19 cellular contexts compared by ENCODE assay signal in genomic region chr1:214541693-214542092, GRCh38.
"Had no signal": no experiment of that assay in that cellular context is flagged by ENCODE, and none has a peak within 500 bp of the region (broad histone marks: within the 10 kb centered on the region; RNA-seq: fewer than 3 reads in every experiment).

No MANE protein-coding gene starts in this region.

- H3K27ac Mint-ChIP-seq: activated naive CD4-positive, alpha-beta T cell treated with anti-CD3 and anti-CD28 coated beads, Interleukin-2, amount 50 U/mL, for 24 hours; immature natural killer cell had no signal

- H3K4me1 Mint-ChIP-seq: activated naive CD4-positive, alpha-beta T cell treated with anti-CD3 and anti-CD28 coated beads, Interleukin-2, amount 50 U/mL, for 24 hours; immature natural killer cell had no signal

- H3K4me3 Mint-ChIP-seq: activated naive CD4-positive, alpha-beta T cell treated with anti-CD3 and anti-CD28 coated beads, Interleukin-2, amount 50 U/mL, for 24 hours; immature natural killer cell had no signal

- H3K36me3 Mint-ChIP-seq: activated naive CD4-positive, alpha-beta T cell treated with anti-CD3 and anti-CD28 coated beads, Interleukin-2, amount 50 U/mL, for 24 hours; immature natural killer cell had no signal

- H3K9me3 ChIP-seq: ascending aorta, stomach, thoracic aorta, upper lobe of left lung had no signal

- H3K27me3 Mint-ChIP-seq: progenitor cell of endocrine pancreas had no signal

- H3K9me3 Mint-ChIP-seq: activated naive CD4-positive, alpha-beta T cell treated with anti-CD3 and anti-CD28 coated beads, Interleukin-2, amount 50 U/mL, for 24 hours had no signal

- H3K27me3 ChIP-seq: ascending aorta, stomach, upper lobe of left lung had no signal

- H3K4me3 ChIP-seq: ascending aorta, coronary artery, stomach, thoracic aorta, upper lobe of left lung had no signal

- DNase-seq: activated CD4-positive, alpha-beta T cell treated with anti-CD3 and anti-CD28 coated beads, Interleukin-2, amount 50 U/mL, for 1 hour; activated CD8-positive, alpha-beta memory T cell treated with anti-CD3 and anti-CD28 coated beads, Interleukin-2, amount 50 U/mL, for 48 hours; activated effector memory CD4-positive, alpha-beta T cell treated with anti-CD3 and anti-CD28 coated beads, Interleukin-2, amount 50 U/mL, for 16 hours; activated T-cell treated with anti-CD3 and anti-CD28 coated beads, Interleukin-2, amount 50 U/mL, for 48 hours; erythroblast; immature natural killer cell; occipital lobe; right cardiac atrium; small intestine; stimulated activated CD4-positive, alpha-beta T cell treated with anti-CD3 and anti-CD28 coated beads, Interleukin-15, amount 100 ng/mL, for 24 hours; stimulated activated CD4-positive, alpha-beta T cell treated with anti-CD3 and anti-CD28 coated beads, Interleukin-2, amount 100 ng/mL, for 48 hours; stomach; T1000; upper lobe of left lung had no signal

- H3K27ac ChIP-seq: ascending aorta, coronary artery, thoracic aorta had no signal

- H3K36me3 ChIP-seq: ascending aorta, stomach, thoracic aorta, upper lobe of left lung had no signal
